ENCODE assay signal across 9 cellular contexts in genomic region chr15:29569533-29570092, GRCh38.
A peak's percentile ranks its signal among the peaks of the same experiment; 100 is the strongest.
DNase-seq lines count a peak whose midpoint lies in the region; FAIRE-seq lines count a peak whose summit lies in the region.
"Had no signal": no experiment of that assay in that cellular context is flagged by ENCODE, and none has a peak within 500 bp of the region (broad histone marks: within the 10 kb centered on the region; RNA-seq: fewer than 3 reads in every experiment).

No MANE protein-coding gene starts in this region.

- peaks cover 5% of the 10 kb centered on the region for H3K4me1 ChIP-seq in stomach smooth muscle (ENCODE audit: control insufficient read depth, insufficient read depth, low read length)
- no peaks in the 10 kb centered on the region for H3K4me1 ChIP-seq in CD8-positive, alpha-beta memory T cell (ENCODE audit: insufficient read depth, low read length)

- H3K4me3 ChIP-seq in stomach smooth muscle (ENCODE audit: low read length in 2 of 2) = peak overlapping the region; percentile 33 to 77
- H3K4me3 ChIP-seq in CD8-positive, alpha-beta memory T cell (ENCODE audit: low read length) = no peak overlapping the region

- H3K9me3 ChIP-seq in stomach smooth muscle (ENCODE audit: control insufficient read depth in 2 of 2, low read length in 2 of 2) = no peaks in the 10 kb centered on the region
- H3K9me3 ChIP-seq in CD8-positive, alpha-beta memory T cell (ENCODE audit: low read length) = no peaks in the 10 kb centered on the region

- peak overlapping the region; percentile 49 for H3K4me3 Mint-ChIP-seq in activated CD4-positive, alpha-beta T cell treated with anti-CD3 and anti-CD28 coated beads, Interleukin-2, amount 10 ng/mL, durations not matched to agents 24 days and 14 days
- peak overlapping the region; percentile 74 for H3K4me3 Mint-ChIP-seq in activated naive CD8-positive, alpha-beta T cell
- peak overlapping the region in 1 of 7 donors; percentile 21 for H3K4me3 Mint-ChIP-seq in CD8-positive, alpha-beta memory T cell

- POLR2A ChIA-PET in CD8-positive, alpha-beta memory T cell (lab: Charles Lee) = no interaction called here

- no peak for DNase-seq in activated CD4-positive, alpha-beta T cell treated with anti-CD3 and anti-CD28 coated beads, Interleukin-2, amount 10 ng/mL, durations not matched to agents 24 days and 14 days
- DNase-seq in activated CD4-positive, alpha-beta T cell treated with anti-CD3 and anti-CD28 coated beads for 1 hour = no peak
- peak; percentile 15 for DNase-seq in kidney tubule cell (ENCODE audit: low spot score)
- DNase-seq in CD8-positive, alpha-beta memory T cell = no peak
- DNase-seq in NCI-H526 (lab: John Stamatoyannopoulos, UW) = no peak
- no peak for DNase-seq in frontal cortex (ENCODE audit: low spot score in 2 of 2)

- no peak for FAIRE-seq in frontal cortex (lab: Jason Lieb, UNC)

- H3K9me3 Mint-ChIP-seq in activated CD4-positive, alpha-beta T cell treated with anti-CD3 and anti-CD28 coated beads, Interleukin-2, amount 10 ng/mL, durations not matched to agents 24 days and 14 days = no peaks in the 10 kb centered on the region
- peaks cover 4% of the 10 kb centered on the region for H3K9me3 Mint-ChIP-seq in activated naive CD8-positive, alpha-beta T cell (ENCODE audit: low read depth)
- H3K9me3 Mint-ChIP-seq in CD8-positive, alpha-beta memory T cell = peaks cover 0 to 19% (median 6%) of the 10 kb centered on the region in 5 donors

- no peaks in the 10 kb centered on the region for H3K36me3 Mint-ChIP-seq in activated CD4-positive, alpha-beta T cell treated with anti-CD3 and anti-CD28 coated beads, Interleukin-2, amount 10 ng/mL, durations not matched to agents 24 days and 14 days (ENCODE audit: low read depth)
- H3K36me3 Mint-ChIP-seq in activated naive CD8-positive, alpha-beta T cell = no peaks in the 10 kb centered on the region
- no peaks in the 10 kb centered on the region for H3K36me3 Mint-ChIP-seq in CD8-positive, alpha-beta memory T cell

- H3K27me3 ChIP-seq in stomach smooth muscle (ENCODE audit: control insufficient read depth in 1 of 2, insufficient read depth in 2 of 2, low read length in 2 of 2) = no peaks in the 10 kb centered on the region
- H3K27me3 ChIP-seq in CD8-positive, alpha-beta memory T cell (ENCODE audit: insufficient read depth, low read length, poor library complexity, severe bottlenecking) = no peaks in the 10 kb centered on the region

- intact Hi-C loops in activated CD4-positive, alpha-beta T cell treated with anti-CD3 and anti-CD28 coated beads, Interleukin-2, amount 10 ng/mL, durations not matched to agents 24 days and 14 days (cut with micrococcal nuclease) = no loop called here

- H3K36me3 ChIP-seq in stomach smooth muscle (ENCODE audit: control insufficient read depth in 2 of 2, insufficient read depth in 2 of 2, low read length in 2 of 2) = no peaks in the 10 kb centered on the region
- no peaks in the 10 kb centered on the region for H3K36me3 ChIP-seq in CD8-positive, alpha-beta memory T cell (ENCODE audit: insufficient read depth, low read length)

- no peaks in the 10 kb centered on the region for H3K4me1 Mint-ChIP-seq in activated CD4-positive, alpha-beta T cell treated with anti-CD3 and anti-CD28 coated beads, Interleukin-2, amount 10 ng/mL, durations not matched to agents 24 days and 14 days
- peaks cover 11% of the 10 kb centered on the region for H3K4me1 Mint-ChIP-seq in activated naive CD8-positive, alpha-beta T cell (ENCODE audit: low read depth)
- peaks cover 2 to 12% (median 8%) of the 10 kb centered on the region in 3 donors for H3K4me1 Mint-ChIP-seq in CD8-positive, alpha-beta memory T cell

- CTCF ChIA-PET in CD8-positive, alpha-beta memory T cell (lab: Charles Lee) = no interaction called here

- H3K27me3 Mint-ChIP-seq in activated CD4-positive, alpha-beta T cell treated with anti-CD3 and anti-CD28 coated beads, Interleukin-2, amount 10 ng/mL, durations not matched to agents 24 days and 14 days = peaks cover 54% of the 10 kb centered on the region
- H3K27me3 Mint-ChIP-seq in activated naive CD8-positive, alpha-beta T cell = peaks cover 47% of the 10 kb centered on the region
- peaks cover 41 to 63% of the 10 kb centered on the region in 2 donors for H3K27me3 Mint-ChIP-seq in CD8-positive, alpha-beta memory T cell

- H3K9ac ChIP-seq in stomach smooth muscle (ENCODE audit: low read length in 2 of 2) = peak overlapping the region in 1 of 2 donors; percentile 32
- H3K9ac ChIP-seq: GM23248 had no signal

- H3K27ac Mint-ChIP-seq in activated CD4-positive, alpha-beta T cell treated with anti-CD3 and anti-CD28 coated beads, Interleukin-2, amount 10 ng/mL, durations not matched to agents 24 days and 14 days = no peak overlapping the region
- H3K27ac Mint-ChIP-seq in activated naive CD8-positive, alpha-beta T cell = no peak overlapping the region
- peak overlapping the region in 1 of 8 donors; percentile 1 for H3K27ac Mint-ChIP-seq in CD8-positive, alpha-beta memory T cell

- H3K27ac ChIP-seq in stomach smooth muscle (ENCODE audit: low read length) = no peak overlapping the region
- H3K27ac ChIP-seq in CD8-positive, alpha-beta memory T cell (ENCODE audit: low read depth, low read length) = no peak overlapping the region
- H3K27ac ChIP-seq: GM23248 had no signal
